Comparison of ENCODE assay signal across 8 cellular contexts in the genomic region with DNA sequence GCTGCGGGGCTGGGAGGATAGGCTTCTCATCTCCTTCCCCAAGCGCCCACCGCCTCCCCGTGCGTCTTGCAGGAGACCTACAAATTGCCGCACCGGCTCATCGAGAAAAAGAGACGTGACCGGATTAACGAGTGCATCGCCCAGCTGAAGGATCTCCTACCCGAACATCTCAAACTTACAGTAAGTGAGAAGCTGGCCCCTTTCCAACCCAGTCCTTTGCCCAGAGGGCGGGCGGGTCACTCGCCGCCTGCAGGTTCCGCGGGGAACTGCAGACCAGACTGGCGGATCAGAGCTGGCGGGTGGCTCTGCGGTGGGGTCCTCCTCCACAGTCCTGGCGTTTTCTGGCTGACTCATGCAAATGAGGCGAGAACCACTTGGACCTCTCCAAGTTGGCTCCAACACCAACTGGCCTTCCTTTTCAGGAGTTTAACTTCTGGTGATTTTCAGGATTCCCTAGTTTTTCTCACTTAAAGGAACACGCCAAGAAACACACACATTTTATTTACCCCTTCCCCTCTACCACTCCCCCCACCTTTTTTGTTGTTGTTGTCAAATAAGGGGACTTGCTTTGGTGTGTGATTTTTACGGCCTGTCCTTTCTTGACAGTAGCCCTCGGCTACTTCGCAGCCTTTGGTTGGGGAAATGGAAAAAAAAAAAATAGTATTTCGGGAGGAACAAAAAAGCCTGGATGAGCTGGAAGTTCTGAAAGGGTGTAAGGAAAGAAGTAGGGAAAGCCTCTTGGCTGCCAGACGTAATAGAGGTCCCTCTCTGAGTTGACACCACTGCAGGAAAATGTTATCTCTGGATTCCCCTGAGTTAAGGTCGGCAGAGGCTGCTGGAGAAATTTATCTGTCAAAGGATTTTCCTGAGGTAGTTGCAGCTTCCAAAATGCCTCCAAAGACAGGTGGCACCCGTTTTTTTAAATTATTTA. TPM values are rescaled to one million over a fixed set of nuclear protein-coding genes. Genes with fewer than 3 reads are reported as not detected.
DNase-seq lines count a peak whose midpoint lies in the region; FAIRE-seq and TF ChIP-seq lines count a peak whose summit lies in the region.

No MANE protein-coding gene starts in this region.

- no peak overlapping the region for H3K4me2 ChIP-seq in neural cell (ENCODE audit: low read length)

- no peaks in the 10 kb centered on the region for H3K9me3 Mint-ChIP-seq in stimulated activated naive CD8-positive, alpha-beta T cell treated with anti-CD3 and anti-CD28 coated beads, Interleukin-15, Interleukin-2, amounts not matched to agents 100 ng/mL and 50 ng/mL, for 24 hours

- H3K36me3 ChIP-seq in neural cell (ENCODE audit: insufficient read depth, low read length) = no peaks in the 10 kb centered on the region

- H3K4me1 Mint-ChIP-seq in stimulated activated naive CD8-positive, alpha-beta T cell treated with anti-CD3 and anti-CD28 coated beads, Interleukin-15, Interleukin-2, amounts not matched to agents 100 ng/mL and 50 ng/mL, for 24 hours (ENCODE audit: low read depth) = peaks cover 66% of the 10 kb centered on the region

- peak; percentile 74 for TF ChIP-seq CTCF in neural cell (IDR thresholded peaks at IDR 0.05; ENCODE audit: poor library complexity, severe bottlenecking)

- no peaks in the 10 kb centered on the region for H4K20me1 ChIP-seq in neural cell (ENCODE audit: insufficient read depth)

- H3K27ac ChIP-seq in neural cell (ENCODE audit: low read length) = no peak overlapping the region

- H3K27me3 Mint-ChIP-seq in stimulated activated naive CD8-positive, alpha-beta T cell treated with anti-CD3 and anti-CD28 coated beads, Interleukin-15, Interleukin-2, amounts not matched to agents 100 ng/mL and 50 ng/mL, for 24 hours = no peaks in the 10 kb centered on the region

- no peak for TF ChIP-seq EP300 in neural cell (conservative IDR thresholded peaks at IDR 0.05; ENCODE audit: poor library complexity, severe bottlenecking)

- peaks cover 87% of the 10 kb centered on the region for H3K27me3 ChIP-seq in neural cell (ENCODE audit: insufficient read depth, low read depth, low read length)

- peak; percentile 89 for FAIRE-seq in GM18507 (lab: Jason Lieb, UNC)

- no peak overlapping the region for H2AFZ ChIP-seq in neural cell (ENCODE audit: low read depth, low read length)

- peak overlapping the region; percentile 93 for H3K4me3 ChIP-seq in neural cell (ENCODE audit: low read length)

- no peak overlapping the region for H3K9ac ChIP-seq in neural cell (ENCODE audit: low read length)

- no peaks in the 10 kb centered on the region for H3K79me2 ChIP-seq in neural cell (replicated peaks; ENCODE audit: insufficient read depth, low read length)

- peak; percentile 54 for TF ChIP-seq RAD21 in neural cell (conservative IDR thresholded peaks at IDR 0.05)

- H3K27ac Mint-ChIP-seq in stimulated activated naive CD8-positive, alpha-beta T cell treated with anti-CD3 and anti-CD28 coated beads, Interleukin-15, Interleukin-2, amounts not matched to agents 100 ng/mL and 50 ng/mL, for 24 hours = peak overlapping the region; percentile 96

- H3F3A ChIP-seq in neural cell (ENCODE audit: insufficient read depth, low read length, poor library complexity, severe bottlenecking) = peaks cover 3% of the 10 kb centered on the region

- H3K36me3 Mint-ChIP-seq in stimulated activated naive CD8-positive, alpha-beta T cell treated with anti-CD3 and anti-CD28 coated beads, Interleukin-15, Interleukin-2, amounts not matched to agents 100 ng/mL and 50 ng/mL, for 24 hours (ENCODE audit: low read depth) = peaks cover 62% of the 10 kb centered on the region

- H3K9me3 ChIP-seq in neural cell (ENCODE audit: low read length) = no peaks in the 10 kb centered on the region

- DNase-seq in 8988T (peak; percentile 59), GM18507 (ENCODE audit: extremely low spot score, insufficient read length, low read depth) (no peak), HuH-7 (ENCODE audit: low spot score) (peak; percentile 81), SHP77 treated with DMSO at 0.1 percent for 48 hours (lab: John Stamatoyannopoulos, UW) (peak; percentile 58), activated gamma-delta T cell (lab: John Stamatoyannopoulos, UW) (peak; percentile 79), fibroblast of the conjunctiva (ENCODE audit: low read depth) (peak; percentile 81)

- H3K9me2 ChIP-seq in neural cell (ENCODE audit: insufficient read depth, low read length) = no peaks in the 10 kb centered on the region

- peak overlapping the region; percentile 100 for H3K4me3 Mint-ChIP-seq in stimulated activated naive CD8-positive, alpha-beta T cell treated with anti-CD3 and anti-CD28 coated beads, Interleukin-15, Interleukin-2, amounts not matched to agents 100 ng/mL and 50 ng/mL, for 24 hours

TF ChIP-seq in neural cell, 6 proteins besides CTCF, POLR2A, EP300 and RAD21:
- TF ChIP-seq, protein P1, sequence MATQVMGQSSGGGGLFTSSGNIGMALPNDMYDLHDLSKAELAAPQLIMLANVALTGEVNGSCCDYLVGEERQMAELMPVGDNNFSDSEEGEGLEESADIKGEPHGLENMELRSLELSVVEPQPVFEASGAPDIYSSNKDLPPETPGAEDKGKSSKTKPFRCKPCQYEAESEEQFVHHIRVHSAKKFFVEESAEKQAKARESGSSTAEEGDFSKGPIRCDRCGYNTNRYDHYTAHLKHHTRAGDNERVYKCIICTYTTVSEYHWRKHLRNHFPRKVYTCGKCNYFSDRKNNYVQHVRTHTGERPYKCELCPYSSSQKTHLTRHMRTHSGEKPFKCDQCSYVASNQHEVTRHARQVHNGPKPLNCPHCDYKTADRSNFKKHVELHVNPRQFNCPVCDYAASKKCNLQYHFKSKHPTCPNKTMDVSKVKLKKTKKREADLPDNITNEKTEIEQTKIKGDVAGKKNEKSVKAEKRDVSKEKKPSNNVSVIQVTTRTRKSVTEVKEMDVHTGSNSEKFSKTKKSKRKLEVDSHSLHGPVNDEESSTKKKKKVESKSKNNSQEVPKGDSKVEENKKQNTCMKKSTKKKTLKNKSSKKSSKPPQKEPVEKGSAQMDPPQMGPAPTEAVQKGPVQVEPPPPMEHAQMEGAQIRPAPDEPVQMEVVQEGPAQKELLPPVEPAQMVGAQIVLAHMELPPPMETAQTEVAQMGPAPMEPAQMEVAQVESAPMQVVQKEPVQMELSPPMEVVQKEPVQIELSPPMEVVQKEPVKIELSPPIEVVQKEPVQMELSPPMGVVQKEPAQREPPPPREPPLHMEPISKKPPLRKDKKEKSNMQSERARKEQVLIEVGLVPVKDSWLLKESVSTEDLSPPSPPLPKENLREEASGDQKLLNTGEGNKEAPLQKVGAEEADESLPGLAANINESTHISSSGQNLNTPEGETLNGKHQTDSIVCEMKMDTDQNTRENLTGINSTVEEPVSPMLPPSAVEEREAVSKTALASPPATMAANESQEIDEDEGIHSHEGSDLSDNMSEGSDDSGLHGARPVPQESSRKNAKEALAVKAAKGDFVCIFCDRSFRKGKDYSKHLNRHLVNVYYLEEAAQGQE (IDR thresholded peaks at IDR 0.05; ENCODE audit: borderline replicate concordance) = no peak
- peak; percentile 61 for TF ChIP-seq SMC3 (conservative IDR thresholded peaks at IDR 0.05; ENCODE audit: poor library complexity)
- TF ChIP-seq POLR2AphosphoS5 (IDR thresholded peaks at IDR 0.05) = no peak
TF ChIP-seq in neural cell: peak in this region for 1.

RNA-seq across cellular contexts. Expression of gene BHLHE40, which starts 1.3 kb away (rescaled TPM):
- polyA plus RNA-seq in neural cell = 0.10 TPM in 1 of 2 replicates, not detected in the other
- polyA minus RNA-seq in neural cell = 0.23 and 0.24 TPM in 2 replicates
